ENCODE assay signal across 14 cellular contexts in the genomic region with DNA sequence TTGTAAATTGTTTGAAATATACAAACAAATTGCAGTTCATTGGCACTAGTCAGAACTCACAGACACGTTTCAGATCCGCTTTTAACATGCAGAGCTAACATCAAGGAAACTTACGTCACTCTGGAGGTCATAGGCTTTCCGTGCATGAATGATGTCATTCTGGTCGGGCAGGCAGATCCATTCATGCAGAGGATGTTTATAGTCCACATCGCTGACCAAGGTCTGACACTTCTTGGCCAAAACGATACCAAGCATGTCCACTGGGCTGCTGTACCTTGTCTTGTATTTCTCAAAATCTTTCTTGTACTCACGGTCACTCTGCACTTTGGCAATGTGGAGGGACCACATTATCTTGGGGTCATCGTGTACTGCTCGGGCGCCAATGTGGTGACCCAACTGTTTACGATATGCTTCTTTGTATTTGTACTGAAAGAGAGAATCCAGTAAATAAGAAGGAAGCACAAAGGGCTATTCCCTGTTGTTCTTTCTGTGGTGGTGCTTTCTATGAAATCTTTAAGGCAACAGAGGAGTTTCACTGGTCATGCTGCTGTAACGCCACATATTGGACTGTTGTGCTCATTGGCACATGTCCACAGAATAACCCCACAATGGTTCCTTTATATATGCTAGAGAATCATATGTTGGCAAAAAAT.
DNase-seq lines count a peak whose midpoint lies in the region; ATAC-seq and TF ChIP-seq lines count a peak whose summit lies in the region.
"Had no signal": no experiment of that assay in that cellular context is flagged by ENCODE, and none has a peak within 500 bp of the region (broad histone marks: within the 10 kb centered on the region; RNA-seq: fewer than 3 reads in every experiment).

No MANE protein-coding gene starts in this region.

- H3K9me3 Mint-ChIP-seq in Caco-2 (ENCODE audit: unreplicated experiment) = no peaks in the 10 kb centered on the region
- no peaks in the 10 kb centered on the region for H3K9me3 Mint-ChIP-seq in natural killer cell

- CTCF ChIA-PET in Caco-2 (lab: Charles Lee) = no interaction called here

- H3K27ac Mint-ChIP-seq in Caco-2 (ENCODE audit: unreplicated experiment) (no peak overlapping the region), natural killer cell (no peak overlapping the region)
- H3K27ac Mint-ChIP-seq: activated naive CD8-positive, alpha-beta T cell had no signal

- no peaks in the 10 kb centered on the region for H3K27me3 ChIP-seq in Caco-2 (replicated peaks; ENCODE audit: control insufficient read depth, insufficient read depth, low read length)
- H3K27me3 ChIP-seq: suprapubic skin had no signal

- H3K4me3 ChIP-seq in fibroblast of mammary gland (ENCODE audit: control insufficient read depth, low read depth, low read length) (no peak overlapping the region), Caco-2 (ENCODE audit: low read depth, low read length) (no peak overlapping the region)
- H3K4me3 ChIP-seq: suprapubic skin had no signal

- TF ChIP-seq CTCF in fibroblast of mammary gland (conservative IDR thresholded peaks at IDR 0.05; ENCODE audit: control insufficient read depth, insufficient read depth, low read depth, low read length) = peak; percentile 9
- no peak for TF ChIP-seq CTCF in Caco-2 (IDR thresholded peaks at IDR 0.05; ENCODE audit: insufficient read depth in 1 of 2, low read depth in 1 of 2, low read length in 1 of 2, severe bottlenecking in 1 of 2, unreplicated experiment in 1 of 2)
- no peak for TF ChIP-seq CTCF in natural killer cell (IDR thresholded peaks at IDR 0.05)

- H3K36me3 Mint-ChIP-seq in Caco-2 (ENCODE audit: insufficient read depth, unreplicated experiment) (peaks cover 4% of the 10 kb centered on the region), natural killer cell (no peaks in the 10 kb centered on the region)
- H3K36me3 Mint-ChIP-seq: activated naive CD8-positive, alpha-beta T cell had no signal

- H3K27me3 Mint-ChIP-seq in Caco-2 (ENCODE audit: insufficient read depth, unreplicated experiment) = no peaks in the 10 kb centered on the region
- no peaks in the 10 kb centered on the region for H3K27me3 Mint-ChIP-seq in natural killer cell (ENCODE audit: low read depth in 2 of 2)
- H3K27me3 Mint-ChIP-seq: activated naive CD8-positive, alpha-beta T cell had no signal

- peak; percentile 62 for ATAC-seq in HG03354 (IDR thresholded peaks at IDR 0.05; ENCODE audit: poor library complexity, severe bottlenecking, unreplicated experiment)
- ATAC-seq in sciatic nerve = peak; percentile 49
- ATAC-seq in GM19467 (IDR thresholded peaks at IDR 0.05; ENCODE audit: unreplicated experiment) = no peak
- no peak for ATAC-seq in natural killer cell

- no peaks in the 10 kb centered on the region for H3K36me3 ChIP-seq in Caco-2 (ENCODE audit: control insufficient read depth, insufficient read depth, low read length)
- H3K36me3 ChIP-seq: suprapubic skin had no signal

- no peaks in the 10 kb centered on the region for H3K4me1 ChIP-seq in Caco-2
- H3K4me1 ChIP-seq: suprapubic skin had no signal

- H3K4me3 Mint-ChIP-seq in Caco-2 (ENCODE audit: unreplicated experiment) (no peak overlapping the region), natural killer cell (no peak overlapping the region)
- H3K4me3 Mint-ChIP-seq: activated naive CD8-positive, alpha-beta T cell had no signal

- no peaks in the 10 kb centered on the region for H3K4me1 Mint-ChIP-seq in Caco-2 (ENCODE audit: low read depth, unreplicated experiment)
- peaks cover 7 to 9% of the 10 kb centered on the region in 2 donors for H3K4me1 Mint-ChIP-seq in natural killer cell

- POLR2A ChIA-PET in Caco-2 (lab: Charles Lee) = no interaction called here

- BruUV-seq in Caco-2 (replicated peaks; lab: Mats Ljungman, UMichigan) = no TSS peak

- intact Hi-C loops in sciatic nerve (cut with DNase I) = no loop called here
- intact Hi-C loops in Caco-2 (cut with micrococcal nuclease; ENCODE audit: unreplicated experiment) = no loop called here
- intact Hi-C loops in natural killer cell (cut with micrococcal nuclease) = no loop called here

- no peaks in the 10 kb centered on the region for H3K9me3 ChIP-seq in Caco-2
- H3K9me3 ChIP-seq: suprapubic skin had no signal

- DNase-seq in RPMI8226 = peak; percentile 18
- DNase-seq in fibroblast of mammary gland (ENCODE audit: low read depth) = peak; percentile 69
- no peak for DNase-seq in sciatic nerve (ENCODE audit: low spot score)
- DNase-seq in NCI-H2171 (lab: John Stamatoyannopoulos, UW) = no peak
- DNase-seq in Caco-2 = no peak
- no peak for DNase-seq in natural killer cell
- DNase-seq: DMS 273 treated with DMSO at 0.1 percent for 48 hours, mesendoderm, NCI-H69, T-helper 1 cell had no signal

Comparison
In these comparisons a context has a peak if more than half of its experiments do, and no peak if none do; other contexts are left out.
1. ATAC-seq: peak in HG03354 (single experiment) and sciatic nerve (single experiment); none in GM19467 (single experiment) and natural killer cell (0 of 3).
2. DNase-seq: peak in RPMI8226 (single experiment) and fibroblast of mammary gland (single experiment); none in sciatic nerve (single experiment), NCI-H2171 (single experiment), Caco-2 (0 of 2) and natural killer cell (single experiment).